1 cellular context compared by ENCODE assay signal in the genomic region with DNA sequence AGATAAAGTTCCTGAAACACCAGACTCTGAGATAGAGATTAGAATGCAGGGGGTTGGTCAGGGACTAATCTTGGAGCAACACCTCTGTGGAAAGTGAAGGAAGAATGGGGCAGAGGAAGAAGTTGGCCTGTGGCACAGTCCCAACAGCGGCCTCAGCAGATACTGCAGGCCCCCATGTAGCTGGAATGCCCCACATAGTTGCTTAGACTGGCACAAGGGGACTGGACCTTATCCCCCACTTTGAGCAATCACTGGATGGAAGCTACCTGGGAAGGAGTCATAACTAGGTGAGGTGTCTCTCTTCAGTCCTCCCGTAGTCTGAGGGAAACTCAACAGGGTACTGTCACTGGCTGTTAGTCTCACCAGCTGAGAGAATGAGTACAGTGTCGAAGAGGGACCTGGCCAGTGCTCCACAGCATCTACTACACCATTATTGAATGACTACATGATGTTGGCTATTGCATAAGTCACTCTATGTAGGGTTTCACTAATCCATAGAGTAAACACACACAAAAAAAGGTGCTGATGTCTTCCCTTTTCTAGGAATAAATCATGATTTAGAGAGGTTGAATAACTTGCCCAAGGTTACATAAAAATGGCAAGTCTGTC.
A peak's percentile ranks its signal among the peaks of the same experiment; 100 is the strongest.
TF ChIP-seq lines count a peak whose summit lies in the region.

No MANE protein-coding gene starts in this region.

TF ChIP-seq in HepG2, 621 proteins besides CTCF, POLR2A, EP300 and RAD21 (continued from another document and continues in another):
- TF ChIP-seq ZNF292 (CRISPR knock-in tag; IDR thresholded peaks at IDR 0.05; ENCODE audit: borderline replicate concordance, low read depth), result no peak
- TF ChIP-seq FOSL2 (CRISPR knock-in tag; IDR thresholded peaks at IDR 0.05), result peak; percentile 82
- no peak for TF ChIP-seq NR2F6 (IDR thresholded peaks at IDR 0.05)
- TF ChIP-seq NR2F6 (CRISPR knock-in tag; IDR thresholded peaks at IDR 0.05), result peak; percentile 46; the same call in 1 of the 2 replicates
- no peak for TF ChIP-seq USF2 (IDR thresholded peaks at IDR 0.05; ENCODE audit: low read depth, low read length)
- no peak for TF ChIP-seq USF2 (CRISPR knock-in tag; IDR thresholded peaks at IDR 0.05; ENCODE audit: borderline replicate concordance)
- peak; percentile 97 for TF ChIP-seq CEBPG (CRISPR knock-in tag; IDR thresholded peaks at IDR 0.05)
- TF ChIP-seq, protein P1, sequence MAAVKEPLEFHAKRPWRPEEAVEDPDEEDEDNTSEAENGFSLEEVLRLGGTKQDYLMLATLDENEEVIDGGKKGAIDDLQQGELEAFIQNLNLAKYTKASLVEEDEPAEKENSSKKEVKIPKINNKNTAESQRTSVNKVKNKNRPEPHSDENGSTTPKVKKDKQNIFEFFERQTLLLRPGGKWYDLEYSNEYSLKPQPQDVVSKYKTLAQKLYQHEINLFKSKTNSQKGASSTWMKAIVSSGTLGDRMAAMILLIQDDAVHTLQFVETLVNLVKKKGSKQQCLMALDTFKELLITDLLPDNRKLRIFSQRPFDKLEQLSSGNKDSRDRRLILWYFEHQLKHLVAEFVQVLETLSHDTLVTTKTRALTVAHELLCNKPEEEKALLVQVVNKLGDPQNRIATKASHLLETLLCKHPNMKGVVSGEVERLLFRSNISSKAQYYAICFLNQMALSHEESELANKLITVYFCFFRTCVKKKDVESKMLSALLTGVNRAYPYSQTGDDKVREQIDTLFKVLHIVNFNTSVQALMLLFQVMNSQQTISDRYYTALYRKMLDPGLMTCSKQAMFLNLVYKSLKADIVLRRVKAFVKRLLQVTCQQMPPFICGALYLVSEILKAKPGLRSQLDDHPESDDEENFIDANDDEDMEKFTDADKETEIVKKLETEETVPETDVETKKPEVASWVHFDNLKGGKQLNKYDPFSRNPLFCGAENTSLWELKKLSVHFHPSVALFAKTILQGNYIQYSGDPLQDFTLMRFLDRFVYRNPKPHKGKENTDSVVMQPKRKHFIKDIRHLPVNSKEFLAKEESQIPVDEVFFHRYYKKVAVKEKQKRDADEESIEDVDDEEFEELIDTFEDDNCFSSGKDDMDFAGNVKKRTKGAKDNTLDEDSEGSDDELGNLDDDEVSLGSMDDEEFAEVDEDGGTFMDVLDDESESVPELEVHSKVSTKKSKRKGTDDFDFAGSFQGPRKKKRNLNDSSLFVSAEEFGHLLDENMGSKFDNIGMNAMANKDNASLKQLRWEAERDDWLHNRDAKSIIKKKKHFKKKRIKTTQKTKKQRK (IDR thresholded peaks at IDR 0.05; ENCODE audit: low read length), result no peak
- TF ChIP-seq PLRG1 (conservative IDR thresholded peaks at IDR 0.05), result no peak
- 0 out of 2 replicates have a peak, but pooled peaks have one; percentile 40 for TF ChIP-seq SIX1 (CRISPR knock-in tag; IDR thresholded peaks at IDR 0.05; ENCODE audit: borderline replicate concordance)
- TF ChIP-seq ZNF713 (CRISPR knock-in tag; IDR thresholded peaks at IDR 0.05), result no peak
- peak; percentile 54; the same call in 1 of the 2 replicates for TF ChIP-seq AHDC1 (CRISPR knock-in tag; IDR thresholded peaks at IDR 0.05; ENCODE audit: borderline replicate concordance)
- TF ChIP-seq ZNF841 (CRISPR knock-in tag; IDR thresholded peaks at IDR 0.05; ENCODE audit: borderline replicate concordance), result no peak
- TF ChIP-seq, protein P2, sequence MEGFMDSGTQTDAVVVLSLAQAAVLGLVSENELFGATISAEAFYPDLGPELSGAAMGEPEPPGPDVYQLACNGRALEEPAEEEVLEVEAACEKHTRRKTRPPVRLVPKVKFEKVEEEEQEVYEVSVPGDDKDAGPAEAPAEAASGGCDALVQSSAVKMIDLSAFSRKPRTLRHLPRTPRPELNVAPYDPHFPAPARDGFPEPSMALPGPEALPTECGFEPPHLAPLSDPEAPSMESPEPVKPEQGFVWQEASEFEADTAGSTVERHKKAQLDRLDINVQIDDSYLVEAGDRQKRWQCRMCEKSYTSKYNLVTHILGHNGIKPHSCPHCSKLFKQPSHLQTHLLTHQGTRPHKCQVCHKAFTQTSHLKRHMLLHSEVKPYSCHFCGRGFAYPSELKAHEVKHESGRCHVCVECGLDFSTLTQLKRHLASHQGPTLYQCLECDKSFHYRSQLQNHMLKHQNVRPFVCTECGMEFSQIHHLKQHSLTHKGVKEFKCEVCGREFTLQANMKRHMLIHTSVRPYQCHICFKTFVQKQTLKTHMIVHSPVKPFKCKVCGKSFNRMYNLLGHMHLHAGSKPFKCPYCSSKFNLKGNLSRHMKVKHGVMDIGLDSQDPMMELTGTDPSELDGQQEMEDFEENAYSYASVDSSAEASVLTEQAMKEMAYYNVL (CRISPR knock-in tag; IDR thresholded peaks at IDR 0.05; ENCODE audit: borderline replicate concordance), result no peak
- no peak for TF ChIP-seq ZNF839 (CRISPR knock-in tag; IDR thresholded peaks at IDR 0.05; ENCODE audit: borderline replicate concordance)
- no peak for TF ChIP-seq PHF21A (CRISPR knock-in tag; IDR thresholded peaks at IDR 0.05)
- TF ChIP-seq KLF16 (CRISPR knock-in tag; IDR thresholded peaks at IDR 0.05), result peak in 1 of 2 experiments; percentile 80; a peak in 2 of 4 replicates
- TF ChIP-seq KDM5B (CRISPR knock-in tag; IDR thresholded peaks at IDR 0.05; ENCODE audit: borderline replicate concordance), result no peak
- no peak for TF ChIP-seq ZNF605 (CRISPR knock-in tag; IDR thresholded peaks at IDR 0.05)
- no peak for TF ChIP-seq SNAI1 (CRISPR knock-in tag; IDR thresholded peaks at IDR 0.05; ENCODE audit: borderline replicate concordance)
- TF ChIP-seq ZBTB1 (CRISPR knock-in tag; IDR thresholded peaks at IDR 0.05; ENCODE audit: borderline replicate concordance), result no peak
- TF ChIP-seq AGO1 (IDR thresholded peaks at IDR 0.05; ENCODE audit: low read depth, low read length, poor library complexity, severe bottlenecking), result no peak
- no peak for TF ChIP-seq SATB2 (CRISPR knock-in tag; IDR thresholded peaks at IDR 0.05)
- no peak for TF ChIP-seq MAZ (IDR thresholded peaks at IDR 0.05; ENCODE audit: borderline replicate concordance, low read depth, low read length)
- TF ChIP-seq MAZ (CRISPR knock-in tag; IDR thresholded peaks at IDR 0.05; ENCODE audit: low read depth), result no peak
- TF ChIP-seq MIXL1 (CRISPR knock-in tag; IDR thresholded peaks at IDR 0.05), result peak; percentile 70; the same call in 1 of the 2 replicates
- TF ChIP-seq, protein P3, sequence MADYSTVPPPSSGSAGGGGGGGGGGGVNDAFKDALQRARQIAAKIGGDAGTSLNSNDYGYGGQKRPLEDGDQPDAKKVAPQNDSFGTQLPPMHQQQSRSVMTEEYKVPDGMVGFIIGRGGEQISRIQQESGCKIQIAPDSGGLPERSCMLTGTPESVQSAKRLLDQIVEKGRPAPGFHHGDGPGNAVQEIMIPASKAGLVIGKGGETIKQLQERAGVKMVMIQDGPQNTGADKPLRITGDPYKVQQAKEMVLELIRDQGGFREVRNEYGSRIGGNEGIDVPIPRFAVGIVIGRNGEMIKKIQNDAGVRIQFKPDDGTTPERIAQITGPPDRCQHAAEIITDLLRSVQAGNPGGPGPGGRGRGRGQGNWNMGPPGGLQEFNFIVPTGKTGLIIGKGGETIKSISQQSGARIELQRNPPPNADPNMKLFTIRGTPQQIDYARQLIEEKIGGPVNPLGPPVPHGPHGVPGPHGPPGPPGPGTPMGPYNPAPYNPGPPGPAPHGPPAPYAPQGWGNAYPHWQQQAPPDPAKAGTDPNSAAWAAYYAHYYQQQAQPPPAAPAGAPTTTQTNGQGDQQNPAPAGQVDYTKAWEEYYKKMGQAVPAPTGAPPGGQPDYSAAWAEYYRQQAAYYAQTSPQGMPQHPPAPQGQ (CRISPR knock-in tag; IDR thresholded peaks at IDR 0.05; ENCODE audit: borderline replicate concordance), result no peak
- no peak for TF ChIP-seq ISX (CRISPR knock-in tag; conservative IDR thresholded peaks at IDR 0.05)
- TF ChIP-seq SMARCC2 (IDR thresholded peaks at IDR 0.05), result no peak
- TF ChIP-seq ARNTL (CRISPR knock-in tag; IDR thresholded peaks at IDR 0.05), result no peak
- TF ChIP-seq ZNF543 (CRISPR knock-in tag; IDR thresholded peaks at IDR 0.05), result no peak
- TF ChIP-seq ZBTB3 (CRISPR knock-in tag; IDR thresholded peaks at IDR 0.05; ENCODE audit: borderline replicate concordance, low read depth), result no peak
- no peak for TF ChIP-seq MTF1 (CRISPR knock-in tag; IDR thresholded peaks at IDR 0.05)
- no peak for TF ChIP-seq MATR3 (CRISPR knock-in tag; IDR thresholded peaks at IDR 0.05)
- TF ChIP-seq ZNF326 (CRISPR knock-in tag; IDR thresholded peaks at IDR 0.05; ENCODE audit: borderline replicate concordance), result no peak
- TF ChIP-seq ZNF274 (CRISPR knock-in tag; IDR thresholded peaks at IDR 0.05), result no peak
- TF ChIP-seq RXRB (CRISPR knock-in tag; IDR thresholded peaks at IDR 0.05; ENCODE audit: borderline replicate concordance), result peak; percentile 85
- TF ChIP-seq TBL1XR1 (IDR thresholded peaks at IDR 0.05; ENCODE audit: borderline replicate concordance, low read length, partially characterized antibody), result peak; percentile 77
- peak; percentile 95 for TF ChIP-seq HMG20A (CRISPR knock-in tag; IDR thresholded peaks at IDR 0.05; ENCODE audit: borderline replicate concordance)
- no peak for TF ChIP-seq RFX1 (IDR thresholded peaks at IDR 0.05)
- no peak for TF ChIP-seq TBX3 (IDR thresholded peaks at IDR 0.05; ENCODE audit: borderline replicate concordance)
- peak; percentile 81 for TF ChIP-seq ZNF362 (CRISPR knock-in tag; IDR thresholded peaks at IDR 0.05; ENCODE audit: borderline replicate concordance)
- TF ChIP-seq PCBP2 (optimal IDR thresholded peaks at IDR 0.05; ENCODE audit: low read depth, low read length, poor library complexity, severe bottlenecking), result no peak
- TF ChIP-seq ZNF468 (CRISPR knock-in tag; IDR thresholded peaks at IDR 0.05), result no peak
- TF ChIP-seq SP1 (IDR thresholded peaks at IDR 0.05), result no peak
- TF ChIP-seq SP1 (CRISPR knock-in tag; IDR thresholded peaks at IDR 0.05), result no peak
- no peak for TF ChIP-seq ZSCAN22 (CRISPR knock-in tag; IDR thresholded peaks at IDR 0.05)
- TF ChIP-seq, protein P4, sequence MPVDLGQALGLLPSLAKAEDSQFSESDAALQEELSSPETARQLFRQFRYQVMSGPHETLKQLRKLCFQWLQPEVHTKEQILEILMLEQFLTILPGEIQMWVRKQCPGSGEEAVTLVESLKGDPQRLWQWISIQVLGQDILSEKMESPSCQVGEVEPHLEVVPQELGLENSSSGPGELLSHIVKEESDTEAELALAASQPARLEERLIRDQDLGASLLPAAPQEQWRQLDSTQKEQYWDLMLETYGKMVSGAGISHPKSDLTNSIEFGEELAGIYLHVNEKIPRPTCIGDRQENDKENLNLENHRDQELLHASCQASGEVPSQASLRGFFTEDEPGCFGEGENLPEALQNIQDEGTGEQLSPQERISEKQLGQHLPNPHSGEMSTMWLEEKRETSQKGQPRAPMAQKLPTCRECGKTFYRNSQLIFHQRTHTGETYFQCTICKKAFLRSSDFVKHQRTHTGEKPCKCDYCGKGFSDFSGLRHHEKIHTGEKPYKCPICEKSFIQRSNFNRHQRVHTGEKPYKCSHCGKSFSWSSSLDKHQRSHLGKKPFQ (CRISPR knock-in tag; IDR thresholded peaks at IDR 0.05; ENCODE audit: insufficient replicate concordance), result no peak
- TF ChIP-seq ATAD3A (CRISPR knock-in tag; IDR thresholded peaks at IDR 0.05), result no peak
